ENCODE assay signal across 21 cellular contexts in the genomic region with DNA sequence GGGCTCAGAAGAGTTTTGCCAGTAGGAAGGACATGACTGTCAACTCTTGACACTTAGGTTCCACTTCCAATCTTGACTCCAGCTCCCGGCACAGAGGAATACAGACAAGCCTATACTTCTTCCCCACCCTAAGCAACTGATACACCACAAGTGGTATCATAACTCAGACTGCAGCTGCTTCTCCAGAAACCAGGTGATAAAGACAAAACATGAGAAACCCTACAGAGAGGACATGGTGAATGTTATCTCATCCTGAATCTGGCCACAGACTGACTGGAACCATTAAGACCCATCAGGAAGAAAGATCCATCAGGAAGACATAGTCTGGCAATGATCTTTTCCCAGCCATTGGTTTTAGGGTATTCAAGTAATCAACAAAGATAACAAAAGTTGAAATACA. TPM values are rescaled to one million over a fixed set of nuclear protein-coding genes. Genes with fewer than 3 reads are reported as not detected.
DNase-seq lines count a peak whose midpoint lies in the region; ATAC-seq, FAIRE-seq and TF ChIP-seq lines count a peak whose summit lies in the region.
"Had no signal": no experiment of that assay in that cellular context is flagged by ENCODE, and none has a peak within 500 bp of the region (broad histone marks: within the 10 kb centered on the region; RNA-seq: fewer than 3 reads in every experiment).

No MANE protein-coding gene starts in this region.

- H3K36me3 ChIP-seq in Caco-2 (ENCODE audit: control insufficient read depth, insufficient read depth, low read length) (peaks cover 1% of the 10 kb centered on the region; the same call in 1 of the 2 replicates), bronchial epithelial cell (ENCODE audit: control insufficient read depth, insufficient read depth, low read length) (peaks cover 15% of the 10 kb centered on the region), tibial nerve (peaks cover 0 to 87% (median 23%) of the 10 kb centered on the region in 3 donors), brain microvascular endothelial cell (replicated peaks) (peaks cover 48% of the 10 kb centered on the region)

- DNase-seq in Caco-2 (no peak), GM12892 (ENCODE audit: insufficient read length) (no peak), NCI-H2196 treated with DMSO at 0.1 percent for 48 hours (lab: John Stamatoyannopoulos, UW; ENCODE audit: unreplicated experiment) (peak; percentile 14), bronchial epithelial cell (ENCODE audit: low read depth) (no peak), tibial nerve (ENCODE audit: low spot score in 2 of 2) (no peak), brain microvascular endothelial cell (no peak), dedifferentiated amniotic fluid mesenchymal stem cell (ENCODE audit: extremely low spot score) (no peak)
- DNase-seq: CD8-positive, alpha-beta T cell; GOT3; KG1; NCI-H1417; NCI-H1930; NCI-H510A; NCI-H774; RPMI8226; SHP77 treated with DMSO at 0.1 percent for 48 hours; SK-N-SH; T-helper 1 cell had no signal

- CTCF ChIA-PET in Caco-2 (lab: Charles Lee), result interaction anchor here (1.5 kb wide), 1 partner anchor 14 kb away, joined by 5 read pairs; the partner anchor contains the start of gene PAXBP1

- POLR2A ChIA-PET in Caco-2 (lab: Charles Lee), result no interaction called here

- no peaks in the 10 kb centered on the region for H3K9me3 Mint-ChIP-seq in Caco-2 (ENCODE audit: unreplicated experiment)
- H3K9me3 Mint-ChIP-seq: CD8-positive, alpha-beta T cell had no signal

- peaks cover 63% of the 10 kb centered on the region for H3K36me3 Mint-ChIP-seq in Caco-2 (ENCODE audit: insufficient read depth, unreplicated experiment)

- BruUV-seq in Caco-2 (replicated peaks; lab: Mats Ljungman, UMichigan), result TSS peak; percentile 1

- H3K9me3 ChIP-seq in Caco-2 (no peaks in the 10 kb centered on the region), tibial nerve (no peaks in the 10 kb centered on the region)
- H3K9me3 ChIP-seq: BLaER1 treated with 17β-estradiol and CSF1 and Interleukin-3, amounts not matched to agents 10 nM and 100 nM; SK-N-SH had no signal

- FAIRE-seq in GM12892 (lab: Jason Lieb, UNC), result peak; percentile 68
- FAIRE-seq in bronchial epithelial cell (lab: Jason Lieb, UNC), result peak; percentile 66
- FAIRE-seq: GM19239 had no signal

- no peak for TF ChIP-seq EP300 in tibial nerve (IDR thresholded peaks at IDR 0.05)

- H3K27ac ChIP-seq in tibial nerve (no peak overlapping the region), brain microvascular endothelial cell (no peak overlapping the region)
- H3K27ac ChIP-seq: BLaER1 treated with 17β-estradiol and CSF1 and Interleukin-3, amounts not matched to agents 10 nM and 100 nM had no signal

- no peaks in the 10 kb centered on the region for H3K4me1 Mint-ChIP-seq in Caco-2 (ENCODE audit: low read depth, unreplicated experiment)

- no peak overlapping the region for H3K27ac Mint-ChIP-seq in Caco-2 (ENCODE audit: unreplicated experiment)
- H3K27ac Mint-ChIP-seq: CD8-positive, alpha-beta T cell had no signal

- H3K27me3 Mint-ChIP-seq in Caco-2 (ENCODE audit: insufficient read depth, unreplicated experiment), result no peaks in the 10 kb centered on the region

- intact Hi-C loops in Caco-2 (cut with micrococcal nuclease; ENCODE audit: unreplicated experiment), result loop anchor here (10.0 kb wide), 1 partner anchor 103 kb away; no protein-coding TSS in a partner anchor

- H3K4me1 ChIP-seq in Caco-2 (no peaks in the 10 kb centered on the region), tibial nerve (peaks cover 0 to 9% (median 0%) of the 10 kb centered on the region in 4 donors)
- H3K4me1 ChIP-seq: BLaER1 treated with 17β-estradiol and CSF1 and Interleukin-3, amounts not matched to agents 10 nM and 100 nM had no signal

- ATAC-seq in GM18519 (IDR thresholded peaks at IDR 0.05; ENCODE audit: low FRiP score, unreplicated experiment), result no peak
- ATAC-seq: CD8-positive, alpha-beta T cell had no signal

- no peaks in the 10 kb centered on the region for H3K27me3 ChIP-seq in Caco-2 (replicated peaks; ENCODE audit: control insufficient read depth, insufficient read depth, low read length)
- no peaks in the 10 kb centered on the region for H3K27me3 ChIP-seq in bronchial epithelial cell (ENCODE audit: control insufficient read depth, insufficient read depth, low read length)
- H3K27me3 ChIP-seq in tibial nerve, result no peaks in the 10 kb centered on the region
- H3K27me3 ChIP-seq in brain microvascular endothelial cell (replicated peaks), result no peaks in the 10 kb centered on the region
- H3K27me3 ChIP-seq: BLaER1 treated with 17β-estradiol and CSF1 and Interleukin-3, amounts not matched to agents 10 nM and 100 nM had no signal

- TF ChIP-seq POLR2A in GM12892 (IDR thresholded peaks at IDR 0.05; ENCODE audit: low read depth, low read length) (no peak), tibial nerve (IDR thresholded peaks at IDR 0.05) (no peak)

- TF ChIP-seq CTCF in Caco-2 (IDR thresholded peaks at IDR 0.05; ENCODE audit: insufficient read depth in 1 of 2, low read depth in 1 of 2, low read length in 1 of 2, severe bottlenecking in 1 of 2, unreplicated experiment in 1 of 2) (no peak), bronchial epithelial cell (IDR thresholded peaks at IDR 0.05; ENCODE audit: insufficient read depth, low read length, severe bottlenecking) (no peak), tibial nerve (IDR thresholded peaks at IDR 0.05) (no peak), brain microvascular endothelial cell (IDR thresholded peaks at IDR 0.05; ENCODE audit: low read depth, low read length, missing control alignments) (no peak)

- H3K4me3 ChIP-seq in Caco-2 (ENCODE audit: low read depth, low read length) (no peak overlapping the region), bronchial epithelial cell (ENCODE audit: low read depth, low read length) (no peak overlapping the region), tibial nerve (no peak overlapping the region), brain microvascular endothelial cell (ENCODE audit: low read depth, low read length) (no peak overlapping the region)
- H3K4me3 ChIP-seq: BLaER1 treated with 17β-estradiol and CSF1 and Interleukin-3, amounts not matched to agents 10 nM and 100 nM had no signal

- 78 to 100% methylated on average over 1 of the region's 1 CpG for WGBS in tibial nerve, 2 donors

- in situ Hi-C loops in brain microvascular endothelial cell (cut with HindIII; ENCODE audit: low pct_ligation_motif_present, low sequenced_read_pairs), result no loop called here

- no peak overlapping the region for H3K4me3 Mint-ChIP-seq in Caco-2 (ENCODE audit: unreplicated experiment)
- H3K4me3 Mint-ChIP-seq: CD8-positive, alpha-beta T cell had no signal

RNA-seq across cellular contexts. Expression of gene PAXBP1, which starts 13.8 kb away (rescaled TPM):
- total RNA-seq in Caco-2 (2022) (64.0 and 65.8 TPM in 2 replicates), bronchial epithelial cell (25.6 and 26.6 TPM in 2 replicates), tibial nerve (10 to 100 TPM; 52.4 to 86.1 (median 81.1) TPM)
- polyA plus RNA-seq in GM12892 (2012; ENCODE audit: missing spikeins), result 32.7 TPM

RNA-seq across cellular contexts. Expression of gene SYNJ1, which starts 30.0 kb away (rescaled TPM):
- total RNA-seq in Caco-2 (2022) (8.3 and 11.5 TPM in 2 replicates), bronchial epithelial cell (2.6 and 3.8 TPM in 2 replicates), tibial nerve (10 to 100 TPM in 3 of 4 donors, 1 to 10 TPM in 1; 8.0 to 21.4 (median 13.3) TPM)
- polyA plus RNA-seq in GM12892 (2012; ENCODE audit: missing spikeins), result 4.3 TPM
